Comparison of ENCODE assay signal across 12 cellular contexts in the genomic region with DNA sequence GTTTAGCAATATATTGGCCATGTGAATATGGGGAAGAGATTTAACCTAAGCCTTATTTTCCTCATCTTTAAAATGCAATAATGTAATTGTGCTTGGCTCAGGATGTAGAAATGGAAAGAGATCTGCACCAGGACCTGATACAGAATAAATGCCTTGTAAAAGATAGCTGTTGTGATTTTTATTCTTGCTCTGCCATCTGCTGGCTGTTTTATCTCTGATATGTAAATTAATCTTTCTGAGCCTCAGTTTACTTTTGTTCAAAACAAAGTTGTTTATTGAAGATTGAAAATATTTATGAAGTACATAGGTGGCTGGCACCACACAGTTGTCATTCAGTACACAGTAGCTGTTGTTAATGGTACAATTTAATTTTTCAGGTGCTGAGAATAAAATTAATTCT. TPM values are rescaled to one million over a fixed set of nuclear protein-coding genes. Genes with fewer than 3 reads are reported as not detected.
DNase-seq lines count a peak whose midpoint lies in the region; ATAC-seq, FAIRE-seq and TF ChIP-seq lines count a peak whose summit lies in the region.
"Had no signal": no experiment of that assay in that cellular context is flagged by ENCODE, and none has a peak within 500 bp of the region (broad histone marks: within the 10 kb centered on the region; RNA-seq: fewer than 3 reads in every experiment).

No MANE protein-coding gene starts in this region.

- peaks cover 62% of the 10 kb centered on the region for H3K79me2 ChIP-seq in osteoblast (ENCODE audit: insufficient read depth, low read length)

- no peak overlapping the region for H3K4me2 ChIP-seq in osteoblast (ENCODE audit: insufficient read depth, low read length)

- H3K4me1 ChIP-seq in osteoblast (ENCODE audit: insufficient read depth, low read length) = peaks cover 11% of the 10 kb centered on the region

- H3K36me3 ChIP-seq in osteoblast (ENCODE audit: insufficient read depth, low read length) = no peaks in the 10 kb centered on the region

- peaks cover 28% of the 10 kb centered on the region for H4K20me1 ChIP-seq in osteoblast (ENCODE audit: insufficient read depth, low read length)

- no peak overlapping the region for H2AFZ ChIP-seq in osteoblast (ENCODE audit: low read length)

- H3K27me3 ChIP-seq in dorsolateral prefrontal cortex = no peaks in the 10 kb centered on the region
- H3K27me3 ChIP-seq in osteoblast (ENCODE audit: insufficient read depth, low read length) = no peaks in the 10 kb centered on the region

- intact Hi-C loops in dorsolateral prefrontal cortex (cut with DNase I) = loop anchor here in 1 of 2 donors (5.0 kb wide), 1 partner anchor 606 kb away; the partner anchor contains the start of gene ZFYVE9

- no peaks in the 10 kb centered on the region for H3K9me3 ChIP-seq in osteoblast (ENCODE audit: low read depth, low read length)

- no peak for FAIRE-seq in D721Med (lab: Jason Lieb, UNC)

- H3K4me3 ChIP-seq in dorsolateral prefrontal cortex (no peak overlapping the region), osteoblast (ENCODE audit: insufficient read depth, low read length) (no peak overlapping the region)

- ATAC-seq in HG03571 (IDR thresholded peaks at IDR 0.05; ENCODE audit: unreplicated experiment) (no peak), GM21737 (IDR thresholded peaks at IDR 0.05; ENCODE audit: unreplicated experiment) (no peak)

- TF ChIP-seq CTCF in D721Med (IDR thresholded peaks at IDR 0.05; ENCODE audit: insufficient read depth, missing control alignments) (peak; percentile 8), dorsolateral prefrontal cortex (IDR thresholded peaks at IDR 0.05 in 54 of 56, conservative IDR thresholded peaks at IDR 0.05 in 2 of 56; ENCODE audit: low read depth in 1 of 56, partially characterized antibody in 56 of 56) (peak in 54 of 56 donors; percentile 10 to 72 (median 48)), osteoblast (IDR thresholded peaks at IDR 0.05; ENCODE audit: extremely low read depth, low read depth, low read length) (peak; percentile 35)

- no peak overlapping the region for H3K27ac ChIP-seq in dorsolateral prefrontal cortex
- H3K27ac ChIP-seq in osteoblast (ENCODE audit: low read depth, low read length) = no peak overlapping the region

- DNase-seq in D721Med (ENCODE audit: insufficient read length, low spot score) = no peak
- peak; percentile 9 for DNase-seq in M059J (ENCODE audit: low read depth)
- DNase-seq in dorsolateral prefrontal cortex = no peak
- DNase-seq in osteoblast (ENCODE audit: insufficient read length, low spot score, missing footprints) = peak; percentile 59
- DNase-seq in A172 (ENCODE audit: low spot score) = no peak
- no peak for DNase-seq in T-helper 2 cell
- DNase-seq: DMS153; NCI-H146; stimulated activated CD4-positive, alpha-beta T cell treated with anti-CD3 and anti-CD28 coated beads, Interleukin-15, amount 100 ng/mL, for 24 hours; T1000 had no signal

RNA-seq across cellular contexts. Expression of gene ZYG11B, which starts 21.9 kb away (rescaled TPM):
- 17.9 and 24.9 TPM in 2 replicates for total RNA-seq in M059J (2014; rRNA removed; shearing (Covaris generic))
- total RNA-seq in dorsolateral prefrontal cortex (10 to 100 TPM; 45.4 to 96.2 (median 73.5) TPM), osteoblast (60.8 and 66.6 TPM in 2 replicates)
- 24.3 and 27.6 TPM in 2 replicates for total RNA-seq in A172 (2014; rRNA removed; shearing (Covaris generic))

RNA-seq across cellular contexts. Expression of gene COA7, which starts 50.0 kb away (rescaled TPM):
- total RNA-seq in M059J (2014; rRNA removed; shearing (Covaris generic)) = 8.5 and 10.1 TPM in 2 replicates
- total RNA-seq in dorsolateral prefrontal cortex (10 to 100 TPM; 12.2 to 34.7 (median 23.8) TPM), osteoblast (14.7 and 14.8 TPM in 2 replicates)
- 4.1 and 5.3 TPM in 2 replicates for total RNA-seq in A172 (2014; rRNA removed; shearing (Covaris generic))

Comparison
In these comparisons a context has a peak if more than half of its experiments do, and no peak if none do; other contexts are left out.
1. DNase-seq: peak in M059J (single experiment) and osteoblast (single experiment); none in D721Med (single experiment), dorsolateral prefrontal cortex (0 of 10), A172 (single experiment) and T-helper 2 cell (0 of 5).
2. Peak in every context shown above with its lines, with median percentiles within 50 percentile points of each other: CTCF ChIP-seq.